9 cellular contexts compared by ENCODE assay signal in genomic region chr7:34735526-34735925, GRCh38.
"Had no signal": no experiment of that assay in that cellular context is flagged by ENCODE, and none has a peak within 500 bp of the region (broad histone marks: within the 10 kb centered on the region; RNA-seq: fewer than 3 reads in every experiment).

No MANE protein-coding gene starts in this region.

- H3K27ac ChIP-seq: HL-60 had no signal

- H3K4me3 ChIP-seq: GM23338, K562 had no signal

- DNase-seq: H9, HCEC 1CT, IMR-90, KG1 had no signal

- FAIRE-seq: H1, H54, K562 had no signal

- H3K4me2 ChIP-seq: GM23338 had no signal

- H2AFZ ChIP-seq: GM23338 had no signal

- ATAC-seq: GM23338, K562 had no signal
